In the genomic region with DNA sequence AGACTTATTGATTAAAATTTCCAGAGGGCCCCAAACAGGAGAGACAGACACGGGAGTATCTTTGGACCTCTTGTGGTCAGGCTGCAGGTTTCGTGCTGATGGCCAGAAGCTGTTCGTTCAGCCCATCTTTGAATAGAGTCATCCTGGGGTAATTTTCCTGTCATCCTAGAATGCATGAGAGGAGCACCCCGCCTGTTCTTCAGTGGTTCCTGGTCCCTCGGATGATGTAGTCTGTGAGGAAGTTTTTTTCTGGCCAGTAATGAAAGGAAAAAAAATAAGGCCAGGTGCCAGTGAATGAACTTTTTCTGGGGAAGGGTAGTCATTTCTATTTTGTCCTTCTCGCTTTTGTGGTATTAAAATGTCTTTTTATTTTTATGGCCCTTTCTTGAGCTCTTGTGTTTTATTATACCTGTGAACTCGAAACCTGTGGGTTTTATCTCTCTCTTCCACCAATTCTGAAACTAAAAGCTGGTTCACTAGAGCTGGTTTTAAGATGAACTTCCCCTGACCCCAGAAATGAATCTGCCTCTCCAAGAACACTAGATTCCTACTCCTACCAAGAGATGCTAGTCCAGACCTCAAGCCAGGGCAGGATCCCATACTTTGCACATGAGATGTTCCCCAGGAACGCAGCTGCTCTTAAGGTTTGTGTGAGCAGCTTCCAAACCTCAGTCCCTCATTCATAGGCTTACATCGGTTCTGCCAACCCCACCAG, we compare ENCODE assay signal across 14 cellular contexts. TPM values are rescaled to one million over a fixed set of nuclear protein-coding genes. Genes with fewer than 3 reads are reported as not detected.
DNase-seq lines count a peak whose midpoint lies in the region; ATAC-seq, FAIRE-seq and TF ChIP-seq lines count a peak whose summit lies in the region.
"Had no signal": no experiment of that assay in that cellular context is flagged by ENCODE, and none has a peak within 500 bp of the region (broad histone marks: within the 10 kb centered on the region; RNA-seq: fewer than 3 reads in every experiment).

No MANE protein-coding gene starts in this region.

- no peak overlapping the region for H3K18ac ChIP-seq in mesendoderm (ENCODE audit: low read length)

- H3K79me2 ChIP-seq in GM12878 (ENCODE audit: control insufficient read depth, insufficient read depth, low read length) (no peaks in the 10 kb centered on the region), mesendoderm (ENCODE audit: control insufficient read depth, insufficient read depth, low read length) (no peaks in the 10 kb centered on the region)

- TF ChIP-seq CTCF in GM12878 (IDR thresholded peaks at IDR 0.05 in 2 of 3, conservative IDR thresholded peaks at IDR 0.05 in 1 of 3; ENCODE audit: control insufficient read depth in 2 of 3, extremely low read depth in 1 of 3, insufficient read depth in 1 of 3, low read depth in 3 of 3, low read length in 3 of 3): no peak

- no peaks in the 10 kb centered on the region for H3K79me1 ChIP-seq in mesendoderm (ENCODE audit: low read length)

- in situ Hi-C loops in GM12878 (cut with MboI): no loop called here

- TF ChIP-seq EP300 in GM12878 (IDR thresholded peaks at IDR 0.05; ENCODE audit: borderline replicate concordance in 1 of 2, control insufficient read depth in 1 of 2, low read depth in 2 of 2, low read length in 2 of 2): no peak

- no peaks in the 10 kb centered on the region for H3K27me3 ChIP-seq in GM12878 (replicated peaks in 1 of 2; ENCODE audit: control insufficient read depth in 2 of 2, insufficient read depth in 2 of 2, low read length in 1 of 2)
- no peaks in the 10 kb centered on the region for H3K27me3 ChIP-seq in mesendoderm (ENCODE audit: insufficient read depth, low read length, poor library complexity)
- H3K27me3 ChIP-seq: upper lobe of left lung had no signal

- H3K4me3 ChIP-seq in GM12878: no peak overlapping the region
- no peak overlapping the region for H3K4me3 ChIP-seq in mesendoderm (ENCODE audit: low read length)
- H3K4me3 ChIP-seq: upper lobe of left lung had no signal

- peak; percentile 32 for DNase-seq in GM12878 (ENCODE audit: low read depth, low spot score)
- no peak for DNase-seq in mesendoderm
- DNase-seq in activated CD4-positive, CD25-positive, alpha-beta regulatory T cell treated with anti-CD3 and anti-CD28 coated beads, Interleukin-2, amount 50 U/mL, for 72 hours: no peak
- no peak for DNase-seq in T-helper 2 cell
- DNase-seq: activated naive CD8-positive, alpha-beta T cell treated with anti-CD3 and anti-CD28 coated beads for 36 hours; CD8-positive, alpha-beta T cell; nucleus accumbens; upper lobe of left lung had no signal

- RAD21 ChIA-PET in GM12878 (lab: Charles Lee; ENCODE audit: unreplicated experiment): interaction anchor here (1.0 to 1.3 kb wide), 2 partner anchors 10 to 108 kb away, joined by 3 to 5 read pairs; no protein-coding TSS in a partner anchor

- peaks cover 11% of the 10 kb centered on the region; the same call in 1 of the 2 replicates for H3K4me1 ChIP-seq in GM12878 (ENCODE audit: control insufficient read depth, insufficient read depth, low read length)
- no peaks in the 10 kb centered on the region for H3K4me1 ChIP-seq in mesendoderm (ENCODE audit: control insufficient read depth, low read depth, low read length)
- H3K4me1 ChIP-seq: upper lobe of left lung had no signal

- POLR2A ChIA-PET in GM12878 (lab: Charles Lee): no interaction called here

- H4K8ac ChIP-seq in mesendoderm (ENCODE audit: low read depth, low read length): no peak overlapping the region

- no peak for TF ChIP-seq POLR2A in GM12878 (IDR thresholded peaks at IDR 0.05; ENCODE audit: low read depth, low read length)

- H2AFZ ChIP-seq in GM12878 (ENCODE audit: control insufficient read depth, low read depth, low read length): 0 out of 2 replicates have a peak overlapping the region, but pooled peaks have one; percentile 2

- H3K9ac ChIP-seq in GM12878 (ENCODE audit: control insufficient read depth, insufficient read depth, low read length) (peak overlapping the region; percentile 33), mesendoderm (ENCODE audit: low read length) (no peak overlapping the region)

- no peak overlapping the region for H2BK5ac ChIP-seq in mesendoderm (ENCODE audit: low read length)

- H3K4me2 ChIP-seq in GM12878 (ENCODE audit: control insufficient read depth, insufficient read depth): peak overlapping the region; percentile 67
- no peak overlapping the region for H3K4me2 ChIP-seq in mesendoderm (ENCODE audit: low read length)

- no peak overlapping the region for H2BK15ac ChIP-seq in mesendoderm (replicated peaks; ENCODE audit: low read depth)

- H3K4ac ChIP-seq in mesendoderm (ENCODE audit: low read depth, low read length): no peak overlapping the region

- ATAC-seq in GM18508 (IDR thresholded peaks at IDR 0.05; ENCODE audit: insufficient read depth, unreplicated experiment) (peak; percentile 80), GM21367 (IDR thresholded peaks at IDR 0.05; ENCODE audit: unreplicated experiment) (peak; percentile 65), HG03175 (IDR thresholded peaks at IDR 0.05; ENCODE audit: unreplicated experiment) (peak; percentile 74), GM12878 (peak; percentile 86), HG03045 (IDR thresholded peaks at IDR 0.05; ENCODE audit: unreplicated experiment) (no peak)
- ATAC-seq: CD8-positive, alpha-beta T cell; Panc1 had no signal

- no peak overlapping the region for H3K56ac ChIP-seq in mesendoderm (ENCODE audit: low read length)

- WGBS in GM12878 (ENCODE audit: insufficient coverage, insufficient replicate concordance, low lambda C conversion rate, missing lambda C conversion rate): 22% methylated on average over 9 of the region's 9 CpGs
- no CpG with 5 or more reads among the region's 9 CpGs for WGBS in mesendoderm (ENCODE audit: extremely low coverage, insufficient coverage, low lambda C conversion rate)

- H2AK5ac ChIP-seq in mesendoderm (ENCODE audit: low read length): no peak overlapping the region

- BruUV-seq in GM12878 (replicated peaks; lab: Mats Ljungman, UMichigan): no TSS peak

- peak; percentile 18 for FAIRE-seq in GM12878 (lab: Jason Lieb, UNC)
- FAIRE-seq: endothelial cell of umbilical vein had no signal

- intact Hi-C loops in GM12878 (cut with micrococcal nuclease; ENCODE audit: unreplicated experiment): no loop called here

- CTCF ChIA-PET in GM12878 (lab: Yijun Ruan, JAX): interaction anchor here (1.7 to 2.1 kb wide), 2 partner anchors 9 to 11 kb away, joined by 4 to 12 read pairs; no protein-coding TSS in a partner anchor

- no peaks in the 10 kb centered on the region for H4K20me1 ChIP-seq in GM12878 (ENCODE audit: control insufficient read depth, insufficient read depth)

- H3K9me3 ChIP-seq in GM12878 (replicated peaks; ENCODE audit: control insufficient read depth, insufficient read depth, low read length): no peaks in the 10 kb centered on the region; the same call in 2 of the 3 replicates

- no peak overlapping the region for H3K23ac ChIP-seq in mesendoderm (ENCODE audit: low read length)

- H2BK120ac ChIP-seq in mesendoderm (ENCODE audit: low read depth, low read length): no peak overlapping the region

- no peak overlapping the region for H4K5ac ChIP-seq in mesendoderm (ENCODE audit: low read length)

- no peak for TF ChIP-seq RAD21 in GM12878 (IDR thresholded peaks at IDR 0.05; ENCODE audit: insufficient read depth, low read depth, low read length)

- SMC1A ChIA-PET in GM12878 (lab: Charles Lee; ENCODE audit: uncharacterized antibody, unreplicated experiment): interaction anchor here (0.9 to 1.8 kb wide), 7 partner anchors 8 to 233 kb away, joined by 3 to 7 read pairs (median 5); no protein-coding TSS in a partner anchor

- H3K36me3 ChIP-seq in GM12878 (ENCODE audit: control insufficient read depth in 2 of 2, insufficient read depth in 2 of 2, low read length in 1 of 2) (no peaks in the 10 kb centered on the region), mesendoderm (ENCODE audit: control insufficient read depth, insufficient read depth, low read length) (no peaks in the 10 kb centered on the region)
- H3K36me3 ChIP-seq: upper lobe of left lung had no signal

- H3K27ac ChIP-seq in GM12878 (ENCODE audit: control insufficient read depth, insufficient read depth): peak overlapping the region; percentile 63
- H3K27ac ChIP-seq in mesendoderm (ENCODE audit: low read depth, low read length): no peak overlapping the region
- H3K27ac ChIP-seq: upper lobe of left lung had no signal

RNA-seq across cellular contexts. Expression of a gene that starts 15.4 kb away (rescaled TPM):
- 35.5 and 41.5 TPM in 2 replicates for total RNA-seq in GM12878 (2013; cell fraction: nucleolus; rRNA removed)
- total RNA-seq in GM12878 (2014; rRNA removed) (10.2 and 10.3 TPM in 2 replicates), GM12878 (2014; rRNA removed; fragmentation: Illumina TruSeq; extraction: Trizol) (8.0 and 8.2 TPM in 2 replicates), GM12878 (2021) (8.2 and 10.1 TPM in 2 replicates)
- 13.8 TPM for polyA plus RNA-seq in GM12878 (2011; ENCODE audit: low read depth)
- polyA plus RNA-seq in GM12878 (2011; rRNA removed) (1.0 and 1.9 TPM in 2 replicates), GM12878 (2014; fragmentation: Illumina TruSeq; extraction: Trizol) (10.2 and 13.0 TPM in 2 replicates), GM12878 (2014; fragmentation: Nextera tagmentation; extraction: Ambion mirVana) (10 to 100 TPM in 1 of 2 experiments, 1 to 10 TPM in 1; 8.3 to 18.2 TPM), GM12878 (2014; rRNA removed) (5.4 and 6.3 TPM in 2 replicates), GM12878 (2016; fragmentation: Nextera tagmentation; extraction: Ambion mirVana) (1 to 10 TPM; 6.6 to 7.2 TPM)
- 0.88 and 1.1 TPM in 2 replicates for polyA plus RNA-seq in GM12878 (2011; cell fraction: cytosol; rRNA removed)
- polyA plus RNA-seq in GM12878 (2011; cell fraction: nucleus; rRNA removed): 0.40 and 0.53 TPM in 2 replicates
- 2.8 and 3.9 TPM in 2 replicates for polyA plus RNA-seq in GM12878 (2012)
- 1.5 and 2.3 TPM in 2 replicates for polyA minus RNA-seq in GM12878 (2011; rRNA and poly(A)+ RNA removed)
- 0.52 and 0.67 TPM in 2 replicates for polyA minus RNA-seq in GM12878 (2011; cell fraction: cytosol; rRNA and poly(A)+ RNA removed)
- polyA minus RNA-seq in GM12878 (2011; cell fraction: nucleus; rRNA and poly(A)+ RNA removed): 0.60 and 0.86 TPM in 2 replicates
- 123 TPM for polyA plus RNA-seq in mesendoderm (2013, experiment 1 of 2)
- polyA plus RNA-seq in mesendoderm (2013, experiment 2 of 2): 117 TPM

RNA-seq across cellular contexts. Expression of a gene that starts 35.6 kb away (rescaled TPM):
- 22.5 and 22.7 TPM in 2 replicates for total RNA-seq in GM12878 (2013; cell fraction: nucleolus; rRNA removed)
- 11.4 and 12.3 TPM in 2 replicates for total RNA-seq in GM12878 (2014; rRNA removed)
- 13.1 and 15.1 TPM in 2 replicates for total RNA-seq in GM12878 (2014; rRNA removed; fragmentation: Illumina TruSeq; extraction: Trizol)
- total RNA-seq in GM12878 (2021): 18.7 and 20.8 TPM in 2 replicates
- polyA plus RNA-seq in GM12878 (2011; ENCODE audit: low read depth): 6.2 TPM
- polyA plus RNA-seq in GM12878 (2011; rRNA removed): 20.1 and 20.4 TPM in 2 replicates
- polyA plus RNA-seq in GM12878 (2011; cell fraction: cytosol; rRNA removed): 16.0 and 17.6 TPM in 2 replicates
- 12.9 and 15.3 TPM in 2 replicates for polyA plus RNA-seq in GM12878 (2011; cell fraction: nucleus; rRNA removed)
- polyA plus RNA-seq in GM12878 (2012): 6.2 and 6.8 TPM in 2 replicates
- 27.3 and 28.5 TPM in 2 replicates for polyA plus RNA-seq in GM12878 (2014; fragmentation: Illumina TruSeq; extraction: Trizol)
- polyA plus RNA-seq in GM12878 (2014; fragmentation: Nextera tagmentation; extraction: Ambion mirVana): 10 to 100 TPM; 30.4 to 36.2 TPM
- polyA plus RNA-seq in GM12878 (2014; rRNA removed): 18.8 and 22.0 TPM in 2 replicates
- 10 to 100 TPM; 36.9 to 43.0 TPM for polyA plus RNA-seq in GM12878 (2016; fragmentation: Nextera tagmentation; extraction: Ambion mirVana)
- 13.1 and 15.0 TPM in 2 replicates for polyA minus RNA-seq in GM12878 (2011; rRNA and poly(A)+ RNA removed)
- polyA minus RNA-seq in GM12878 (2011; cell fraction: cytosol; rRNA and poly(A)+ RNA removed): 6.4 and 7.7 TPM in 2 replicates
- 6.8 and 13.9 TPM in 2 replicates for polyA minus RNA-seq in GM12878 (2011; cell fraction: nucleus; rRNA and poly(A)+ RNA removed)
- 11.1 TPM for polyA plus RNA-seq in mesendoderm (2013, experiment 1 of 2)
- polyA plus RNA-seq in mesendoderm (2013, experiment 2 of 2): 11.3 TPM
